ENCODE assay signal across 1 cellular context in the genomic region with DNA sequence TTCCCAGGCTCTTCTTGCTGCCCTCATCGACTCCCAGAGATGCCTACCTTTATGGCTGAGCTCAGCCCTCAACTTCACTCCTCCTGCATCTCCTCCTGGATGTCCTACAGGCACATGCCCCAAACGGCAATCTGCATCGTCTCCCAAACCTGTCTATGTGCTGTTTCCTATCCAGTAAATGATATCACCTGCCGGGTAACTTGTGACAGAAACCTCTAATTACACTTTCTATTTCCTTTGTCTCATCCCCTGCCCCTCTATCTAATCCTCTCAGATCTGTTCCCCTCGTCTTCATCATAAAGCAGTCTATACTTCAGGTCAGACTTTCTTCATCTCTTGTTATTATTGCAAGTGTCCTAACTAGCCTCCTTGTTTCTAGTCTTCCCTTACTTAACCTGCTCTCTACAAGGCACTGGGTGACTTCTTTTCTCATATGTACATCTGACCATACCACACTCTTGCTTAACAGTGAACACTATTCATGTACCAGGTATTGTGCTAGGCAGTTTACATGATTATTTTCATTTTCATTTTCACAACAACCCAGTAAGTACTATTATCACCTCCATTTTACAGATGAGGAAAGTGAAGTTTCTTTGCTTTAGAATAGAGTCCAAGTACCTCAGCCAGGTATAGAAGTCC.
TF ChIP-seq lines count a peak whose summit lies in the region.

No MANE protein-coding gene starts in this region.

TF ChIP-seq in WTC11, 78 proteins besides CTCF, POLR2A, EP300 and RAD21 (continued from another document):
- TF ChIP-seq, protein P1, sequence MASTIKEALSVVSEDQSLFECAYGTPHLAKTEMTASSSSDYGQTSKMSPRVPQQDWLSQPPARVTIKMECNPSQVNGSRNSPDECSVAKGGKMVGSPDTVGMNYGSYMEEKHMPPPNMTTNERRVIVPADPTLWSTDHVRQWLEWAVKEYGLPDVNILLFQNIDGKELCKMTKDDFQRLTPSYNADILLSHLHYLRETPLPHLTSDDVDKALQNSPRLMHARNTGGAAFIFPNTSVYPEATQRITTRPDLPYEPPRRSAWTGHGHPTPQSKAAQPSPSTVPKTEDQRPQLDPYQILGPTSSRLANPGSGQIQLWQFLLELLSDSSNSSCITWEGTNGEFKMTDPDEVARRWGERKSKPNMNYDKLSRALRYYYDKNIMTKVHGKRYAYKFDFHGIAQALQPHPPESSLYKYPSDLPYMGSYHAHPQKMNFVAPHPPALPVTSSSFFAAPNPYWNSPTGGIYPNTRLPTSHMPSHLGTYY (CRISPR knock-in tag; IDR thresholded peaks at IDR 0.05): no peak
- no peak for TF ChIP-seq GRHL2 (CRISPR knock-in tag; IDR thresholded peaks at IDR 0.05; ENCODE audit: insufficient replicate concordance, severe bottlenecking)
- TF ChIP-seq, protein P2, sequence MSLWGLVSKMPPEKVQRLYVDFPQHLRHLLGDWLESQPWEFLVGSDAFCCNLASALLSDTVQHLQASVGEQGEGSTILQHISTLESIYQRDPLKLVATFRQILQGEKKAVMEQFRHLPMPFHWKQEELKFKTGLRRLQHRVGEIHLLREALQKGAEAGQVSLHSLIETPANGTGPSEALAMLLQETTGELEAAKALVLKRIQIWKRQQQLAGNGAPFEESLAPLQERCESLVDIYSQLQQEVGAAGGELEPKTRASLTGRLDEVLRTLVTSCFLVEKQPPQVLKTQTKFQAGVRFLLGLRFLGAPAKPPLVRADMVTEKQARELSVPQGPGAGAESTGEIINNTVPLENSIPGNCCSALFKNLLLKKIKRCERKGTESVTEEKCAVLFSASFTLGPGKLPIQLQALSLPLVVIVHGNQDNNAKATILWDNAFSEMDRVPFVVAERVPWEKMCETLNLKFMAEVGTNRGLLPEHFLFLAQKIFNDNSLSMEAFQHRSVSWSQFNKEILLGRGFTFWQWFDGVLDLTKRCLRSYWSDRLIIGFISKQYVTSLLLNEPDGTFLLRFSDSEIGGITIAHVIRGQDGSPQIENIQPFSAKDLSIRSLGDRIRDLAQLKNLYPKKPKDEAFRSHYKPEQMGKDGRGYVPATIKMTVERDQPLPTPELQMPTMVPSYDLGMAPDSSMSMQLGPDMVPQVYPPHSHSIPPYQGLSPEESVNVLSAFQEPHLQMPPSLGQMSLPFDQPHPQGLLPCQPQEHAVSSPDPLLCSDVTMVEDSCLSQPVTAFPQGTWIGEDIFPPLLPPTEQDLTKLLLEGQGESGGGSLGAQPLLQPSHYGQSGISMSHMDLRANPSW (CRISPR knock-in tag; conservative IDR thresholded peaks at IDR 0.05; ENCODE audit: low read depth): no peak
- no peak for TF ChIP-seq HMGA2 (CRISPR knock-in tag; IDR thresholded peaks at IDR 0.05)
- TF ChIP-seq SMAD4 (CRISPR knock-in tag; IDR thresholded peaks at IDR 0.05): no peak
- TF ChIP-seq ATF1 (CRISPR knock-in tag; IDR thresholded peaks at IDR 0.05): no peak
- TF ChIP-seq NFATC4 (CRISPR knock-in tag; IDR thresholded peaks at IDR 0.05): no peak
- TF ChIP-seq TCF7 (CRISPR knock-in tag; IDR thresholded peaks at IDR 0.05; ENCODE audit: low read depth): no peak
